Comparison of ENCODE assay signal across 25 cellular contexts in the genomic region with DNA sequence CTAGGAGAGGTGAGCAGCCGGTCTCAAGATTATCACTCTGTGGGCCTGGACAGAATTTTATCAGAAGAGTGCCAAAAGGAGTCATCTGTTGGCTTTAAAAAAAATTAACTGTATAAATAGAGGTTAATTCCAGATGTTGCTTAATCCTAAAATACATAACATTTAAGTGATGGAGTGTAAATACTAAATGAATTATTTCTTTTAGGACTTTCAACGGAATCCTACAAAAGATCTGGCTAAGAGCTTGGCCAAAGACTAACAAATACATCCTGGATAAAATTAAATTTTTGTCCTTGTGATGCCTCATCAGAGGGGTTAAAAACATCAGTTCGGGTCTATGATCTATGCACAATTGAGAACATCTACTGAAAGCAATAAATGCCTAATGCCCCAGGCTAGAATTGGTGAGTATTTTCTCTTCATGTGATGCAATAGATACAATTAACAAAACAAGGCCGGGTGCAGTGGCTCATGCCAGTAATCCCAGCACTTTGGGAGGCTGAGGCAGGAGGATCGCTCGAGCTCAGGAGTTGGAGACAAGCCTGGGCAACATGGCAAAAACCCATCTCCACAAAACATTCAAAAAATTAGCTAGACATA. TPM values are rescaled to one million over a fixed set of nuclear protein-coding genes. Genes with fewer than 3 reads are reported as not detected.
DNase-seq lines count a peak whose midpoint lies in the region; ATAC-seq and TF ChIP-seq lines count a peak whose summit lies in the region.
"Had no signal": no experiment of that assay in that cellular context is flagged by ENCODE, and none has a peak within 500 bp of the region (broad histone marks: within the 10 kb centered on the region; RNA-seq: fewer than 3 reads in every experiment).

No MANE protein-coding gene starts in this region.

- H3K9me3 ChIP-seq in H9 (ENCODE audit: control insufficient read depth, low read depth, low read length) (no peaks in the 10 kb centered on the region), muscle layer of colon (ENCODE audit: low read length) (no peaks in the 10 kb centered on the region)
- H3K9me3 ChIP-seq: left lung had no signal

- H2BK15ac ChIP-seq in H9 (ENCODE audit: low read depth, low read length): no peak overlapping the region

- intact Hi-C loops in dendritic cell treated with granulocyte-macrophage colony-stimulating factor and Interleukin-4, amounts not matched to agents 40 ng/mL and 50 ng/mL, for 4 days (cut with micrococcal nuclease): loop anchor here (1.0 kb wide), 2 partner anchors 29 to 49 kb away; partner anchors contain the start of gene RAP1B

- H3K79me2 ChIP-seq in H9 (ENCODE audit: insufficient read depth, low read length): no peaks in the 10 kb centered on the region

- peak; percentile 55 for DNase-seq in AG10803 (ENCODE audit: low read depth)
- DNase-seq in H9: no peak
- no peak for DNase-seq in germinal center (ENCODE audit: low spot score)
- no peak for DNase-seq in osteocyte (ENCODE audit: extremely low spot score, unreplicated experiment)
- DNase-seq: ACHN; activated CD4-positive, alpha-beta T cell treated with anti-CD3 and anti-CD28 coated beads for 1 hour; activated naive CD4-positive, alpha-beta T cell treated with Interleukin-2 at 50 U/mL for 16 hours; activated T-cell treated with anti-CD3 and anti-CD28 coated beads, Interleukin-2, amount 50 U/mL, for 4 hours; amniotic stem cell; immature natural killer cell; Kasumi-1; NCI-H1048; NCI-H1930; NCI-H226; NCI-H82; occipital lobe; SHP77; T-cell had no signal

- no peak overlapping the region for H3K56ac ChIP-seq in H9 (ENCODE audit: insufficient read length, low read depth, low read length)

- no peak overlapping the region for H2AFZ ChIP-seq in H9 (ENCODE audit: low read length)

- no peak overlapping the region for H3K23ac ChIP-seq in H9 (ENCODE audit: insufficient read length, low read depth, low read length)

- no peak overlapping the region for H2BK5ac ChIP-seq in H9 (ENCODE audit: insufficient read length, low read length)

- H3K4me1 Mint-ChIP-seq in H9 (peaks cover 5 to 11% of the 10 kb centered on the region in 2 experiments), osteocyte (ENCODE audit: unreplicated experiment) (peaks cover 43% of the 10 kb centered on the region)
- peaks cover 34% of the 10 kb centered on the region for H3K4me1 Mint-ChIP-seq in dendritic cell treated with granulocyte-macrophage colony-stimulating factor and Interleukin-4, amounts not matched to agents 40 ng/mL and 50 ng/mL, for 4 days (ENCODE audit: low read depth)

- H3K27ac ChIP-seq in H9 (ENCODE audit: insufficient read length, low read depth, low read length) (no peak overlapping the region), muscle layer of colon (ENCODE audit: low read depth, low read length) (peak overlapping the region; percentile 3)
- H3K27ac ChIP-seq: C4-2B had no signal

- H3K27ac Mint-ChIP-seq in H9: peak overlapping the region in 2 of 3 experiments; percentile 49 to 70; a peak in 1 of 7 replicates
- peak overlapping the region; percentile 96 for H3K27ac Mint-ChIP-seq in dendritic cell treated with granulocyte-macrophage colony-stimulating factor and Interleukin-4, amounts not matched to agents 40 ng/mL and 50 ng/mL, for 4 days
- H3K27ac Mint-ChIP-seq in osteocyte (ENCODE audit: unreplicated experiment): no peak overlapping the region
- H3K27ac Mint-ChIP-seq: immature natural killer cell, T-cell had no signal

- no peak overlapping the region for H4K5ac ChIP-seq in H9 (ENCODE audit: insufficient read length, low read depth, low read length)

- H3K18ac ChIP-seq in H9 (ENCODE audit: insufficient read length, low read depth, low read length): no peak overlapping the region

- no peaks in the 10 kb centered on the region for H3K36me3 ChIP-seq in muscle layer of colon (ENCODE audit: insufficient read depth, low read length)
- H3K36me3 ChIP-seq: left lung had no signal

- TF ChIP-seq CTCF in AG10803 (conservative IDR thresholded peaks at IDR 0.05; ENCODE audit: low read length) (no peak), H9 (conservative IDR thresholded peaks at IDR 0.05) (no peak), osteocyte (IDR thresholded peaks at IDR 0.05) (no peak)

- H3K27me3 Mint-ChIP-seq in H9 (ENCODE audit: low read depth) (no peaks in the 10 kb centered on the region), osteocyte (ENCODE audit: unreplicated experiment) (no peaks in the 10 kb centered on the region)
- no peaks in the 10 kb centered on the region for H3K27me3 Mint-ChIP-seq in dendritic cell treated with granulocyte-macrophage colony-stimulating factor and Interleukin-4, amounts not matched to agents 40 ng/mL and 50 ng/mL, for 4 days
- H3K27me3 Mint-ChIP-seq: T-cell had no signal

- no peak overlapping the region for H2BK20ac ChIP-seq in H9 (ENCODE audit: low read depth, low read length, poor library complexity, severe bottlenecking)

- H3K4me2 ChIP-seq in H9 (ENCODE audit: insufficient read depth, insufficient read length, low read length): no peak overlapping the region

- no peaks in the 10 kb centered on the region for H3K9me3 Mint-ChIP-seq in H9
- no peaks in the 10 kb centered on the region for H3K9me3 Mint-ChIP-seq in dendritic cell treated with granulocyte-macrophage colony-stimulating factor and Interleukin-4, amounts not matched to agents 40 ng/mL and 50 ng/mL, for 4 days
- no peaks in the 10 kb centered on the region for H3K9me3 Mint-ChIP-seq in osteocyte (ENCODE audit: unreplicated experiment)
- H3K9me3 Mint-ChIP-seq: activated T-cell treated with anti-CD3 and anti-CD28 coated beads, Interleukin-2, amount 50 U/mL, for 4 hours; T-cell had no signal

- H3K79me1 ChIP-seq in H9 (ENCODE audit: insufficient read depth, low read depth, low read length, poor library complexity, severe bottlenecking): no peaks in the 10 kb centered on the region

- no peak overlapping the region for H4K91ac ChIP-seq in H9 (ENCODE audit: insufficient read length, low read depth, low read length)

- H2AK5ac ChIP-seq in H9 (ENCODE audit: insufficient read length, low read length): no peak overlapping the region

- no peaks in the 10 kb centered on the region; the same call in 1 of the 2 replicates for H3K4me1 ChIP-seq in H9 (ENCODE audit: insufficient read depth, low read length)
- peaks cover 14% of the 10 kb centered on the region for H3K4me1 ChIP-seq in muscle layer of colon (ENCODE audit: insufficient read depth, low read length)

- H3K36me3 Mint-ChIP-seq in H9 (ENCODE audit: insufficient read depth in 1 of 3, low read depth in 3 of 3) (no peaks in the 10 kb centered on the region), osteocyte (ENCODE audit: unreplicated experiment) (no peaks in the 10 kb centered on the region)
- H3K36me3 Mint-ChIP-seq in dendritic cell treated with granulocyte-macrophage colony-stimulating factor and Interleukin-4, amounts not matched to agents 40 ng/mL and 50 ng/mL, for 4 days (ENCODE audit: low read depth): no peaks in the 10 kb centered on the region
- H3K36me3 Mint-ChIP-seq: immature natural killer cell, T-cell had no signal

- H2BK12ac ChIP-seq in H9 (ENCODE audit: insufficient read length, low read depth, low read length): no peak overlapping the region

- no peak overlapping the region for H3K14ac ChIP-seq in H9 (ENCODE audit: insufficient read depth, low read length)

- no peaks in the 10 kb centered on the region for H3K23me2 ChIP-seq in H9 (ENCODE audit: insufficient read length, low read depth, low read length, poor library complexity, severe bottlenecking)

- H3K4ac ChIP-seq in H9 (ENCODE audit: low read depth, low read length): no peak overlapping the region

- no CpG with 5 or more reads among the region's 6 CpGs for WGBS in H9 (ENCODE audit: extremely low coverage, insufficient read length, low lambda C conversion rate)

- H3K27me3 ChIP-seq in H9 (ENCODE audit: insufficient read depth, low read length) (no peaks in the 10 kb centered on the region), muscle layer of colon (ENCODE audit: control insufficient read depth in 1 of 2, insufficient read depth in 2 of 2, low read length in 2 of 2) (no peaks in the 10 kb centered on the region)
- H3K27me3 ChIP-seq: left lung had no signal

- no peak overlapping the region for H3K9ac ChIP-seq in H9 (ENCODE audit: extremely low read depth, insufficient read length, low read length)
- no peak overlapping the region for H3K9ac ChIP-seq in muscle layer of colon (ENCODE audit: low read length)

- H3K4me3 ChIP-seq in AG10803 (ENCODE audit: low read length) (no peak overlapping the region), muscle layer of colon (ENCODE audit: low read depth in 1 of 2, low read length in 2 of 2) (no peak overlapping the region)
- H3K4me3 ChIP-seq: coronary artery, left lung had no signal

- ATAC-seq in GM19324 (IDR thresholded peaks at IDR 0.05; ENCODE audit: low FRiP score, unreplicated experiment) (no peak), HG03571 (IDR thresholded peaks at IDR 0.05; ENCODE audit: unreplicated experiment) (no peak)
- ATAC-seq: activated T-cell treated with anti-CD3 and anti-CD28 coated beads, Interleukin-2, amount 50 U/mL, for 4 hours; T-cell had no signal

- H3T11ph ChIP-seq in H9 (ENCODE audit: low read length): no peak overlapping the region

- no peak overlapping the region for H4K8ac ChIP-seq in H9 (replicated peaks; ENCODE audit: insufficient read length, low read depth, low read length)

- H4K20me1 ChIP-seq in H9 (ENCODE audit: control insufficient read depth, insufficient read depth, insufficient read length): no peaks in the 10 kb centered on the region

- no peak overlapping the region for H2BK120ac ChIP-seq in H9 (ENCODE audit: low read depth, low read length, poor library complexity, severe bottlenecking)

- H3K4me3 Mint-ChIP-seq in H9 (no peak overlapping the region), osteocyte (ENCODE audit: unreplicated experiment) (no peak overlapping the region)
- H3K4me3 Mint-ChIP-seq in dendritic cell treated with granulocyte-macrophage colony-stimulating factor and Interleukin-4, amounts not matched to agents 40 ng/mL and 50 ng/mL, for 4 days: no peak overlapping the region
- H3K4me3 Mint-ChIP-seq: activated T-cell treated with anti-CD3 and anti-CD28 coated beads, Interleukin-2, amount 50 U/mL, for 4 hours; immature natural killer cell; T-cell had no signal

RNA-seq across cellular contexts. Expression of gene RAP1B, which starts 49.8 kb away (rescaled TPM):
- 89.1 and 97.7 TPM in 2 replicates for total RNA-seq in H9 (2021)
- 179 and 182 TPM in 2 replicates for total RNA-seq in osteocyte
